In the genomic region with DNA sequence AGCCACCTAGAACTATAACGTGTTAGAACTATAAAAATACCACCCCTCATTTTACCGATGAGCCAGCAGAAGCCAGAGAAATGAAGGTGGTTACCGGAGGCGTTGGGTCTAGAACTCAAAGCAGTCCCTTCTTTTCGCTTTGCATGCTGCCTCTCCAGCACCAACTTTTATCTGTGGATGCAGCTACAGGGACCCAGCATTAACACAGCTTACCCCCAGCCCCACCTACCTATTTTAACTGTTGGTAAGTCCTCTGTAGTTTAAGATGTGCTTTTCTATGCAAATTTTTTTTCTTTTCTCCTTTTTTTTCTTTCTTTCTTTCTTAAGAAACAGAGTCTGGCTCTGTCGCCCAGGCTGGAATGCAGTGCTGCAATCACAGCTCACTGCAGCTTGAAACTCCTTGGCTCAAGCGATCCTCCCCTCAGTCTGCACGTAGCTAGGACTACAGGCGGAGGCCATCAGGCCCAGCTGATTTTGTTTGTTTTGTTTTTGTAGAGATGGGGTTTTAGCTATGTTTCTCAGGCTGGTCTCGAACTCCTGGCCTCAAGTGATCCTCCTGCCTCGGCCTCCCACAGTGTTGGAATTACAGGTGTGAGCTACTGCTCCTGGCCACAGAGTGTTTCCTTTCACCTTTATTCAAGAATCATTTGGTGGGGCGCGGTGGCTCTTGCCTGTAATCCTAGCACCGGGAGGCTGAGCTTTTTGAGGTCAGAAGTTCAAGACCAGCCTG, we compare ENCODE assay signal across 8 cellular contexts. TPM values are rescaled to one million over a fixed set of nuclear protein-coding genes. Genes with fewer than 3 reads are reported as not detected.
DNase-seq lines count a peak whose midpoint lies in the region; ATAC-seq and TF ChIP-seq lines count a peak whose summit lies in the region.

No MANE protein-coding gene starts in this region.

- H3K4me3 ChIP-seq in CD8-positive, alpha-beta memory T cell (ENCODE audit: low read length), result peak overlapping the region; percentile 81
- peak overlapping the region; percentile 68 for H3K4me3 ChIP-seq in WERI-Rb-1 (ENCODE audit: low read depth, low read length)
- H3K4me3 ChIP-seq in parathyroid adenoma (ENCODE audit: low read depth, low read length), result peak overlapping the region; percentile 73

- CTCF ChIA-PET in CD8-positive, alpha-beta memory T cell (lab: Charles Lee), result interaction anchor here (0.6 to 3.3 kb wide), 9 partner anchors 9 to 83 kb away, joined by 3 to 15 read pairs (median 3); partner anchors contain the start of gene CCNC

- H2AFZ ChIP-seq in parathyroid adenoma, result peak overlapping the region; percentile 94

- H3K4me3 Mint-ChIP-seq in CD8-positive, alpha-beta memory T cell, result peak overlapping the region; percentile 91 to 99 (median 98)

- peaks cover 0 to 7% (median 1%) of the 10 kb centered on the region in 3 donors for H3K36me3 Mint-ChIP-seq in CD8-positive, alpha-beta memory T cell

- peak overlapping the region; percentile 74 for H3K27ac ChIP-seq in CD8-positive, alpha-beta memory T cell (ENCODE audit: low read depth, low read length)
- peak overlapping the region; percentile 67 for H3K27ac ChIP-seq in WERI-Rb-1
- H3K27ac ChIP-seq in foreskin keratinocyte, result peak overlapping the region; percentile 46
- peak overlapping the region; percentile 85 for H3K27ac ChIP-seq in parathyroid adenoma

- H3K27ac Mint-ChIP-seq in CD8-positive, alpha-beta memory T cell, result peak overlapping the region; percentile 58 to 98 (median 96)

- no peaks in the 10 kb centered on the region for H3K9me3 ChIP-seq in CD8-positive, alpha-beta memory T cell (ENCODE audit: low read length)
- H3K9me3 ChIP-seq in WERI-Rb-1 (ENCODE audit: severe bottlenecking) (no peaks in the 10 kb centered on the region), parathyroid adenoma (ENCODE audit: control insufficient read depth, low read length) (no peaks in the 10 kb centered on the region)

- no peaks in the 10 kb centered on the region for H3K79me2 ChIP-seq in parathyroid adenoma

- POLR2A ChIA-PET in CD8-positive, alpha-beta memory T cell (lab: Charles Lee), result interaction anchor here (1.0 kb wide), 1 partner anchor 25 kb away, joined by 4 read pairs; no protein-coding TSS in a partner anchor

- peak overlapping the region; percentile 28 for H3K9ac ChIP-seq in parathyroid adenoma

- TF ChIP-seq CTCF in WERI-Rb-1 (IDR thresholded peaks at IDR 0.05; ENCODE audit: low read depth, low read length) (no peak), foreskin keratinocyte (conservative IDR thresholded peaks at IDR 0.05) (no peak), parathyroid adenoma (IDR thresholded peaks at IDR 0.05) (no peak)

- H3K27me3 Mint-ChIP-seq in CD8-positive, alpha-beta memory T cell, result no peaks in the 10 kb centered on the region

- no peaks in the 10 kb centered on the region for H3K36me3 ChIP-seq in CD8-positive, alpha-beta memory T cell (ENCODE audit: insufficient read depth, low read length)
- H3K36me3 ChIP-seq in WERI-Rb-1, result no peaks in the 10 kb centered on the region
- no peaks in the 10 kb centered on the region for H3K36me3 ChIP-seq in parathyroid adenoma (ENCODE audit: control insufficient read depth, insufficient read depth, low read length)

- no peak for DNase-seq in CD8-positive, alpha-beta memory T cell
- DNase-seq in WERI-Rb-1, result no peak
- DNase-seq in foreskin keratinocyte, result peak in 1 of 2 donors; percentile 19
- DNase-seq in NCI-H774 (lab: John Stamatoyannopoulos, UW), result no peak
- no peak for DNase-seq in NCI-H2029 (lab: John Stamatoyannopoulos, UW)

- no peaks in the 10 kb centered on the region for H3K27me3 ChIP-seq in CD8-positive, alpha-beta memory T cell (ENCODE audit: insufficient read depth, low read length, poor library complexity, severe bottlenecking)
- H3K27me3 ChIP-seq in WERI-Rb-1 (ENCODE audit: insufficient read depth, low read depth, severe bottlenecking), result no peaks in the 10 kb centered on the region
- H3K27me3 ChIP-seq in foreskin keratinocyte, result no peaks in the 10 kb centered on the region
- H3K27me3 ChIP-seq in parathyroid adenoma (ENCODE audit: control insufficient read depth, insufficient read depth, low read length), result no peaks in the 10 kb centered on the region

- H3K9me3 Mint-ChIP-seq in CD8-positive, alpha-beta memory T cell, result no peaks in the 10 kb centered on the region

- peak overlapping the region; percentile 70 for H3K4me2 ChIP-seq in parathyroid adenoma (ENCODE audit: low read length)

- peaks cover 26 to 48% (median 45%) of the 10 kb centered on the region in 3 donors for H3K4me1 Mint-ChIP-seq in CD8-positive, alpha-beta memory T cell

- peaks cover 14% of the 10 kb centered on the region for H3K4me1 ChIP-seq in CD8-positive, alpha-beta memory T cell (ENCODE audit: insufficient read depth, low read length)
- H3K4me1 ChIP-seq in foreskin keratinocyte, result no peaks in the 10 kb centered on the region
- H3K4me1 ChIP-seq in parathyroid adenoma, result peaks cover 5% of the 10 kb centered on the region

- ATAC-seq in GM19351 (IDR thresholded peaks at IDR 0.05; ENCODE audit: unreplicated experiment) (peak; percentile 33), HG03378 (IDR thresholded peaks at IDR 0.05; ENCODE audit: unreplicated experiment) (peak; percentile 32), foreskin keratinocyte (peak; percentile 42)

RNA-seq across cellular contexts. Expression of gene USP45, which starts 6.5 kb away (rescaled TPM):
- total RNA-seq in CD8-positive, alpha-beta memory T cell, result 10 to 100 TPM; 14.1 to 15.8 TPM
- polyA plus RNA-seq in CD8-positive, alpha-beta memory T cell, result 4.1 TPM
- total RNA-seq in foreskin keratinocyte, result 11.5 and 12.1 TPM in 2 replicates
- 3.6 and 3.9 TPM in 2 replicates for polyA plus RNA-seq in foreskin keratinocyte

RNA-seq across cellular contexts. Expression of gene CCNC, which starts 46.7 kb away (rescaled TPM):
- total RNA-seq in CD8-positive, alpha-beta memory T cell, result 10 to 100 TPM; 62.5 to 64.8 TPM
- polyA plus RNA-seq in CD8-positive, alpha-beta memory T cell, result 39.6 TPM
- 80.3 and 84.4 TPM in 2 replicates for total RNA-seq in foreskin keratinocyte
- 45.0 and 53.5 TPM in 2 replicates for polyA plus RNA-seq in foreskin keratinocyte
